In genomic region chr4:87236851-87237250, GRCh38 we compare ENCODE assay signal across 22 cellular contexts.
"Had no signal": no experiment of that assay in that cellular context is flagged by ENCODE, and none has a peak within 500 bp of the region (broad histone marks: within the 10 kb centered on the region; RNA-seq: fewer than 3 reads in every experiment).

No MANE protein-coding gene starts in this region.

- FAIRE-seq: astrocyte, colon, endothelial cell of umbilical vein, urothelium cell line had no signal

- H3K27ac Mint-ChIP-seq: mesothelial cell of epicardium, nephron progenitor cell had no signal

- H3K79me2 ChIP-seq: parathyroid adenoma had no signal

- H3K4me1 Mint-ChIP-seq: central memory CD8-positive, alpha-beta T cell; mesothelial cell of epicardium had no signal

- DNase-seq: activated CD4-positive, alpha-beta T cell treated with anti-CD3 and anti-CD28 coated beads, Interleukin-2, amount 10 ng/mL, durations not matched to agents 24 days and 14 days; activated CD8-positive, alpha-beta memory T cell treated with anti-CD3 and anti-CD28 coated beads, Interleukin-2, amount 10 ng/mL, durations not matched to agents 7 days and 5 days; activated gamma-delta T cell treated with Interleukin-2 at 50 U/mL for 16 hours; activated T-cell treated with anti-CD3 and anti-CD28 coated beads for 4 hours; effector memory CD8-positive, alpha-beta T cell; gastrocnemius medialis; left ventricle myocardium inferior; nephron progenitor cell; right cardiac atrium; stimulated activated CD4-positive, alpha-beta T cell treated with anti-CD3 and anti-CD28 coated beads, Interleukin-1b, Interleukin-23, amount 100 ng/mL, for 48 hours; stimulated activated naive CD8-positive, alpha-beta T cell treated with anti-CD3 and anti-CD28 coated beads, Interleukin-15, amount 100 ng/mL, for 72 hours; T1000; tibial artery had no signal

- H3K27ac ChIP-seq: parathyroid adenoma had no signal

- ATAC-seq: activated CD8-positive, alpha-beta memory T cell treated with anti-CD3 and anti-CD28 coated beads, Interleukin-2, amount 10 ng/mL, durations not matched to agents 7 days and 5 days; effector memory CD8-positive, alpha-beta T cell; esophagus mucosa had no signal

- H3K27me3 ChIP-seq: gastrocnemius medialis, tibial artery had no signal

- H3K4me1 ChIP-seq: gastrocnemius medialis had no signal

- H3K36me3 Mint-ChIP-seq: activated CD8-positive, alpha-beta memory T cell treated with anti-CD3 and anti-CD28 coated beads, Interleukin-2, amount 10 ng/mL, durations not matched to agents 7 days and 5 days; mesothelial cell of epicardium had no signal

- H3K9me3 ChIP-seq: gastrocnemius medialis, tibial artery had no signal

- H3K36me3 ChIP-seq: gastrocnemius medialis, left ventricle myocardium inferior, tibial artery had no signal

- H3K9ac ChIP-seq: parathyroid adenoma had no signal

- H3K9me3 Mint-ChIP-seq: activated CD4-positive, alpha-beta T cell treated with anti-CD3 and anti-CD28 coated beads, Interleukin-2, amount 10 ng/mL, durations not matched to agents 24 days and 14 days; activated CD8-positive, alpha-beta T cell treated with anti-CD3 and anti-CD28 coated beads for 36 hours; central memory CD8-positive, alpha-beta T cell had no signal
